In the genomic region with DNA sequence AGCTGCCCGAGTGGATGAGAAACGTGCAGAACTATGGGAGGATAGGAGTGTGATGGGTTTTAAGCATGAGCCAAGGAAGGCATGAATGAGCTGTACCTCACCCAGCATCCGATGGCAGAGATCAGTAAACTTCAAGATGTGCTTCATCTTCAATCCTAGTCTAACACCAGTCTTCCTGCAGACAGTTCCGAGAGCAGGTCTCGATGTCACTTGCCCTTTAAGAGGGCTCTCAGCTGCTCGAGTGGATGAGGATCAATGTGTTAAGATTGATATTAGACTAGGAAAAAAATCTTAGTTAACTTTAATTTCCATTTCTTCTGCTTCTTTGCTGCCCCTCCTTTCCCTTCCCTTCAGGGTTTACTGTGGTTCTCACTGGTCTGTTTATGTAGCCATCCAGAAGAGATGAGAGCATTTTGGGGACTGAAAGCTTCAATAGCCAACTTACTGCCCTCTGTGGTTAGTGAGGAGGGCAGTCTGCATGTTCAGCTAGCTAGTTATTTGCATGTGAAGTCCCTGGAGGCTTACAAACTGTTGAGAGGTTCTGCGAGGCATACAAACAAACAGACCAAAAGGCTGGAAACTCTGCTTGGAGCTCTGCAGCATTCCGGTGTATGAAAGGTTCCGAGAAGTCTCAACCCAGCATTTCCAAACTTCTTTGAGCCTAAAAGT, we compare ENCODE assay signal across 13 cellular contexts. TPM values are rescaled to one million over a fixed set of nuclear protein-coding genes. Genes with fewer than 3 reads are reported as not detected.
DNase-seq lines count a peak whose midpoint lies in the region; ATAC-seq, FAIRE-seq and TF ChIP-seq lines count a peak whose summit lies in the region.
"Had no signal": no experiment of that assay in that cellular context is flagged by ENCODE, and none has a peak within 500 bp of the region (broad histone marks: within the 10 kb centered on the region; RNA-seq: fewer than 3 reads in every experiment).

No MANE protein-coding gene starts in this region.

- TF ChIP-seq RAD21 in HepG2 (CRISPR knock-in tag; IDR thresholded peaks at IDR 0.05), result no peak

- H3K36me3 ChIP-seq in OCI-LY7 (ENCODE audit: insufficient read depth, low read length), result peaks cover 78% of the 10 kb centered on the region
- peaks cover 2% of the 10 kb centered on the region for H3K36me3 ChIP-seq in mesendoderm (ENCODE audit: control insufficient read depth, insufficient read depth, low read length)
- peaks cover 17 to 53% of the 10 kb centered on the region in 2 experiments for H3K36me3 ChIP-seq in HepG2 (replicated peaks in 1 of 2; ENCODE audit: control insufficient read depth in 1 of 2, insufficient read depth in 2 of 2, low read length in 2 of 2)

- no peaks in the 10 kb centered on the region for H3K9me2 ChIP-seq in OCI-LY7 (ENCODE audit: insufficient read depth, low read length)

- H3K23ac ChIP-seq in mesendoderm (ENCODE audit: low read length), result no peak overlapping the region

- H3K18ac ChIP-seq in mesendoderm (ENCODE audit: low read length), result no peak overlapping the region

- H3K27ac ChIP-seq in OCI-LY7 (ENCODE audit: low read depth, low read length, poor library complexity, severe bottlenecking) (peak overlapping the region; percentile 53), mesendoderm (ENCODE audit: low read depth, low read length) (no peak overlapping the region), HepG2 (ENCODE audit: extremely low read length, insufficient read depth, low read length) (no peak overlapping the region)
- H3K27ac ChIP-seq: right lobe of liver had no signal

- TF ChIP-seq CTCF in GM10248 (IDR thresholded peaks at IDR 0.05; ENCODE audit: control extremely low read depth, extremely low read depth, low read depth, missing control alignments) (peak; percentile 1), OCI-LY7 (conservative IDR thresholded peaks at IDR 0.05; ENCODE audit: low read length) (peak; percentile 37; the same call in 1 of the 2 replicates), HepG2 (CRISPR knock-in tag; IDR thresholded peaks at IDR 0.05) (no peak)

- BruUV-seq in OCI-LY7 (replicated peaks; lab: Mats Ljungman, UMichigan), result no TSS peak
- BruUV-seq in HepG2 (replicated peaks; lab: Mats Ljungman, UMichigan), result no TSS peak

- peak overlapping the region; percentile 42 for H3K4me3 ChIP-seq in OCI-LY7 (ENCODE audit: low read depth, low read length, poor library complexity, severe bottlenecking)
- no peak overlapping the region for H3K4me3 ChIP-seq in mesendoderm (ENCODE audit: low read length)
- H3K4me3 ChIP-seq in HepG2 (replicated peaks in 1 of 3; ENCODE audit: insufficient read depth in 1 of 3, low read depth in 2 of 3, low read length in 3 of 3), result no peak overlapping the region
- H3K4me3 ChIP-seq: right lobe of liver had no signal

- FAIRE-seq in HepG2 (lab: Jason Lieb, UNC), result no peak

- TF ChIP-seq EP300 in HepG2 (IDR thresholded peaks at IDR 0.05; ENCODE audit: low read depth in 2 of 2, low read length in 2 of 2), result no peak
- no peak for TF ChIP-seq EP300 in HepG2 (CRISPR knock-in tag; IDR thresholded peaks at IDR 0.05; ENCODE audit: borderline replicate concordance)

- H2AFZ ChIP-seq in OCI-LY7 (ENCODE audit: low read length) (no peak overlapping the region), HepG2 (ENCODE audit: low read length) (no peak overlapping the region)

- intact Hi-C loops in OCI-LY7 (cut with micrococcal nuclease; ENCODE audit: unreplicated experiment), result no loop called here
- intact Hi-C loops in HepG2 (cut with micrococcal nuclease; ENCODE audit: unreplicated experiment), result no loop called here

- H2BK15ac ChIP-seq in mesendoderm (replicated peaks; ENCODE audit: low read depth), result no peak overlapping the region

- no peak overlapping the region for H2BK5ac ChIP-seq in mesendoderm (ENCODE audit: low read length)

- CTCF ChIA-PET in GM10248 (lab: Yijun Ruan, JAX), result interaction anchor here (0.8 to 5.4 kb wide), 13 partner anchors 9 to 157 kb away, joined by 3 to 63 read pairs (median 4); no protein-coding TSS in a partner anchor
- CTCF ChIA-PET in OCI-LY7 (lab: Charles Lee; ENCODE audit: unreplicated experiment), result interaction anchor here (0.6 to 1.3 kb wide), 4 partner anchors 9 to 477 kb away, joined by 3 to 7 read pairs (median 5); partner anchors contain the start of gene TAF1C
- CTCF ChIA-PET in HepG2 (lab: Yijun Ruan, JAX; ENCODE audit: low intra/inter-chr PET ratio, low total read pairs), result no interaction called here

- no CpG with 5 or more reads among the region's 9 CpGs for WGBS in mesendoderm (ENCODE audit: extremely low coverage, insufficient coverage, low lambda C conversion rate)
- 93% methylated on average over 9 of the region's 9 CpGs for WGBS in HepG2 (ENCODE audit: low lambda C conversion rate)

- H3K56ac ChIP-seq in mesendoderm (ENCODE audit: low read length), result no peak overlapping the region

- peak overlapping the region; percentile 64 for H3K4me2 ChIP-seq in OCI-LY7 (ENCODE audit: low read length)
- H3K4me2 ChIP-seq in mesendoderm (ENCODE audit: low read length), result no peak overlapping the region
- H3K4me2 ChIP-seq in HepG2 (ENCODE audit: low read depth, low read length), result no peak overlapping the region

- no peaks in the 10 kb centered on the region for H3K79me2 ChIP-seq in OCI-LY7 (ENCODE audit: insufficient read depth, low read depth, low read length)
- no peaks in the 10 kb centered on the region for H3K79me2 ChIP-seq in mesendoderm (ENCODE audit: control insufficient read depth, insufficient read depth, low read length)
- H3K79me2 ChIP-seq in HepG2 (ENCODE audit: insufficient read depth, low read length), result no peaks in the 10 kb centered on the region

- no peaks in the 10 kb centered on the region for H4K20me1 ChIP-seq in OCI-LY7 (ENCODE audit: insufficient read depth, low read length)
- H4K20me1 ChIP-seq in HepG2 (ENCODE audit: insufficient read depth, low read length), result no peaks in the 10 kb centered on the region

- no peak overlapping the region for H4K8ac ChIP-seq in mesendoderm (ENCODE audit: low read depth, low read length)

- H3K9ac ChIP-seq in mesendoderm (ENCODE audit: low read length) (no peak overlapping the region), HepG2 (ENCODE audit: insufficient read depth, low read depth, low read length) (no peak overlapping the region)

- DNase-seq in GM10248 (ENCODE audit: extremely low spot score) (peak; percentile 63), OCI-LY7 (ENCODE audit: low spot score) (peak; percentile 76), mesendoderm (no peak), DMS53 treated with DMSO at 0.1 percent for 48 hours (lab: John Stamatoyannopoulos, UW; ENCODE audit: unreplicated experiment) (no peak), HepG2 (ENCODE audit: low spot score) (no peak), NCI-H1417 treated with DMSO at 0.1 percent for 48 hours (lab: John Stamatoyannopoulos, UW) (no peak)
- DNase-seq: activated CD4-positive, alpha-beta T cell treated with anti-CD3 and anti-CD28 coated beads for 1 hour; activated naive CD4-positive, alpha-beta T cell; right lobe of liver; stimulated activated naive CD4-positive, alpha-beta T cell had no signal

- in situ Hi-C loops in HepG2 (cut with HindIII; ENCODE audit: extremely low pct_ligation_motif_present, low pct_unique_long_range_greater_than_20kb), result no loop called here

- no peak overlapping the region for H2AK5ac ChIP-seq in mesendoderm (ENCODE audit: low read length)

- ATAC-seq in GM19395 (IDR thresholded peaks at IDR 0.05; ENCODE audit: unreplicated experiment) (peak; percentile 80), HG02943 (IDR thresholded peaks at IDR 0.05; ENCODE audit: low read depth, unreplicated experiment) (peak; percentile 85), HepG2 (no peak)
- ATAC-seq: right lobe of liver, Right ventricle myocardium inferior had no signal

- H3K4me1 ChIP-seq in OCI-LY7 (ENCODE audit: insufficient read depth, low read length, poor library complexity, severe bottlenecking) (peaks cover 26% of the 10 kb centered on the region), mesendoderm (ENCODE audit: control insufficient read depth, low read depth, low read length) (no peaks in the 10 kb centered on the region), HepG2 (ENCODE audit: insufficient read depth, low read length) (no peaks in the 10 kb centered on the region)

- H3K27me3 ChIP-seq in mesendoderm (ENCODE audit: insufficient read depth, low read length, poor library complexity) (no peaks in the 10 kb centered on the region), HepG2 (ENCODE audit: control insufficient read depth in 1 of 2, insufficient read depth in 2 of 2, low read length in 2 of 2) (no peaks in the 10 kb centered on the region)
- H3K27me3 ChIP-seq: right lobe of liver had no signal

- no peak overlapping the region for H4K5ac ChIP-seq in mesendoderm (ENCODE audit: low read length)

- no peak overlapping the region for H3K4ac ChIP-seq in mesendoderm (ENCODE audit: low read depth, low read length)

- POLR2A ChIA-PET in GM10248 (lab: Yijun Ruan, JAX), result interaction anchor here (0.7 kb wide), 1 partner anchor 15 kb away, joined by 3 read pairs; the partner anchor contains the start of gene KLHL36
- POLR2A ChIA-PET in OCI-LY7 (lab: Charles Lee), result interaction anchor here (0.5 to 3.3 kb wide), 7 partner anchors 8 to 67 kb away, joined by 3 to 12 read pairs (median 5); no protein-coding TSS in a partner anchor
- POLR2A ChIA-PET in HepG2 (lab: Yijun Ruan, JAX), result no interaction called here

- no peak for TF ChIP-seq POLR2A in HepG2 (IDR thresholded peaks at IDR 0.05; ENCODE audit: insufficient read depth in 1 of 2, low read depth in 2 of 2, low read length in 2 of 2)

- H3K9me3 ChIP-seq in OCI-LY7 (ENCODE audit: low read length), result no peaks in the 10 kb centered on the region
- H3K9me3 ChIP-seq in HepG2 (ENCODE audit: low read length), result no peaks in the 10 kb centered on the region
- H3K9me3 ChIP-seq: right lobe of liver had no signal

- no peak overlapping the region for H2BK120ac ChIP-seq in mesendoderm (ENCODE audit: low read depth, low read length)

- no peaks in the 10 kb centered on the region for H3K79me1 ChIP-seq in mesendoderm (ENCODE audit: low read length)

RNA-seq across cellular contexts. Expression of gene KLHL36, which starts 15.3 kb away (rescaled TPM):
- 50.1 and 58.9 TPM in 2 replicates for total RNA-seq in OCI-LY7 (2014; rRNA removed; shearing (Covaris generic))
- total RNA-seq in OCI-LY7 (2022) (66.1 and 69.0 TPM in 2 replicates), HepG2 (2016; rRNA removed; fragmentation: Illumina TruSeq; extraction: Trizol) (23.6 and 24.3 TPM in 2 replicates)
- 6.7 TPM for polyA plus RNA-seq in mesendoderm (2013, experiment 1 of 2)
- 7.3 TPM for polyA plus RNA-seq in mesendoderm (2013, experiment 2 of 2)
- 5.2 and 5.7 TPM in 2 replicates for total RNA-seq in HepG2 (2016; cell fraction: cytosol; rRNA removed; fragmentation: Illumina TruSeq; extraction: Trizol; ENCODE audit: low read depth)
- 19.7 and 25.5 TPM in 2 replicates for total RNA-seq in HepG2 (2016; cell fraction: insoluble cytoplasmic fraction; rRNA removed; fragmentation: Illumina TruSeq; extraction: Trizol)
- 13.6 and 13.8 TPM in 2 replicates for total RNA-seq in HepG2 (2016; cell fraction: membrane; rRNA removed; fragmentation: Illumina TruSeq; extraction: Trizol)
- 19.3 and 23.7 TPM in 2 replicates for total RNA-seq in HepG2 (2016; cell fraction: nucleus; rRNA removed; fragmentation: Illumina TruSeq; extraction: Trizol)
- 26.0 and 34.9 TPM in 2 replicates for polyA plus RNA-seq in HepG2 (2011; rRNA removed)
- 19.5 and 24.5 TPM in 2 replicates for polyA plus RNA-seq in HepG2 (2011; cell fraction: cytosol; rRNA removed)
- 101 and 113 TPM in 2 replicates for polyA plus RNA-seq in HepG2 (2011; cell fraction: nucleus; rRNA removed)
- polyA plus RNA-seq in HepG2 (2012), result 13.5 and 16.7 TPM in 2 replicates
- 3.3 and 4.5 TPM in 2 replicates for polyA plus RNA-seq in HepG2 (2016; cell fraction: cytosol; fragmentation: Illumina TruSeq; extraction: Trizol; ENCODE audit: low read depth)
- polyA plus RNA-seq in HepG2 (2016; cell fraction: insoluble cytoplasmic fraction; fragmentation: Illumina TruSeq; extraction: Trizol; ENCODE audit: low read depth), result 12.0 and 13.5 TPM in 2 replicates
- 5.3 and 6.0 TPM in 2 replicates for polyA plus RNA-seq in HepG2 (2016; cell fraction: membrane; fragmentation: Illumina TruSeq; extraction: Trizol; ENCODE audit: low read depth)
- polyA plus RNA-seq in HepG2 (2016; cell fraction: nucleus; fragmentation: Illumina TruSeq; extraction: Trizol; ENCODE audit: insufficient read depth, low read depth), result 30.5 and 31.5 TPM in 2 replicates
- 18.8 and 92.4 TPM in 2 replicates for polyA minus RNA-seq in HepG2 (2011; rRNA and poly(A)+ RNA removed; ENCODE audit: low replicate concordance)
- 32.9 and 39.6 TPM in 2 replicates for polyA minus RNA-seq in HepG2 (2011; cell fraction: cytosol; rRNA and poly(A)+ RNA removed)
- 40.4 and 48.1 TPM in 2 replicates for polyA minus RNA-seq in HepG2 (2011; cell fraction: nucleus; rRNA and poly(A)+ RNA removed)

RNA-seq across cellular contexts. Expression of gene USP10, which starts 36.2 kb away (rescaled TPM):
- total RNA-seq in OCI-LY7 (2014; rRNA removed; shearing (Covaris generic)), result 65.9 and 69.8 TPM in 2 replicates
- total RNA-seq in OCI-LY7 (2022), result 134 and 135 TPM in 2 replicates
- 157 TPM for polyA plus RNA-seq in mesendoderm (2013, experiment 1 of 2)
- polyA plus RNA-seq in mesendoderm (2013, experiment 2 of 2), result 159 TPM
- 79.1 and 97.6 TPM in 2 replicates for total RNA-seq in HepG2 (2016; rRNA removed; fragmentation: Illumina TruSeq; extraction: Trizol)
- 57.5 and 62.5 TPM in 2 replicates for total RNA-seq in HepG2 (2016; cell fraction: cytosol; rRNA removed; fragmentation: Illumina TruSeq; extraction: Trizol; ENCODE audit: low read depth)
- 76.4 and 87.1 TPM in 2 replicates for total RNA-seq in HepG2 (2016; cell fraction: insoluble cytoplasmic fraction; rRNA removed; fragmentation: Illumina TruSeq; extraction: Trizol)
- 73.6 and 81.2 TPM in 2 replicates for total RNA-seq in HepG2 (2016; cell fraction: membrane; rRNA removed; fragmentation: Illumina TruSeq; extraction: Trizol)
- 78.0 and 88.2 TPM in 2 replicates for total RNA-seq in HepG2 (2016; cell fraction: nucleus; rRNA removed; fragmentation: Illumina TruSeq; extraction: Trizol)
- polyA plus RNA-seq in HepG2 (2011; rRNA removed), result 114 and 122 TPM in 2 replicates
- 68.7 and 92.2 TPM in 2 replicates for polyA plus RNA-seq in HepG2 (2011; cell fraction: cytosol; rRNA removed)
- 127 and 143 TPM in 2 replicates for polyA plus RNA-seq in HepG2 (2011; cell fraction: nucleus; rRNA removed)
- 65.1 and 93.3 TPM in 2 replicates for polyA plus RNA-seq in HepG2 (2012)
- 17.7 and 17.8 TPM in 2 replicates for polyA plus RNA-seq in HepG2 (2016; cell fraction: cytosol; fragmentation: Illumina TruSeq; extraction: Trizol; ENCODE audit: low read depth)
- 102 and 128 TPM in 2 replicates for polyA plus RNA-seq in HepG2 (2016; cell fraction: insoluble cytoplasmic fraction; fragmentation: Illumina TruSeq; extraction: Trizol; ENCODE audit: low read depth)
- polyA plus RNA-seq in HepG2 (2016; cell fraction: membrane; fragmentation: Illumina TruSeq; extraction: Trizol; ENCODE audit: low read depth), result 41.4 and 44.1 TPM in 2 replicates
- polyA plus RNA-seq in HepG2 (2016; cell fraction: nucleus; fragmentation: Illumina TruSeq; extraction: Trizol; ENCODE audit: insufficient read depth, low read depth), result 118 and 120 TPM in 2 replicates
- polyA minus RNA-seq in HepG2 (2011; rRNA and poly(A)+ RNA removed; ENCODE audit: low replicate concordance), result 349 and 427 TPM in 2 replicates
- polyA minus RNA-seq in HepG2 (2011; cell fraction: cytosol; rRNA and poly(A)+ RNA removed), result 64.3 and 66.8 TPM in 2 replicates
- polyA minus RNA-seq in HepG2 (2011; cell fraction: nucleus; rRNA and poly(A)+ RNA removed), result 118 TPM in 2 replicates

RNA-seq across cellular contexts. Expression of gene COTL1, which starts 45.7 kb away (rescaled TPM):
- total RNA-seq in OCI-LY7 (2014; rRNA removed; shearing (Covaris generic)), result 119 and 125 TPM in 2 replicates
- total RNA-seq in OCI-LY7 (2022) (214 and 232 TPM in 2 replicates), HepG2 (2016; rRNA removed; fragmentation: Illumina TruSeq; extraction: Trizol) (8.6 and 8.7 TPM in 2 replicates)
- 102 TPM for polyA plus RNA-seq in mesendoderm (2013, experiment 1 of 2)
- 104 TPM for polyA plus RNA-seq in mesendoderm (2013, experiment 2 of 2)
- 5.8 and 8.7 TPM in 2 replicates for total RNA-seq in HepG2 (2016; cell fraction: cytosol; rRNA removed; fragmentation: Illumina TruSeq; extraction: Trizol; ENCODE audit: low read depth)
- total RNA-seq in HepG2 (2016; cell fraction: insoluble cytoplasmic fraction; rRNA removed; fragmentation: Illumina TruSeq; extraction: Trizol), result 7.3 and 9.2 TPM in 2 replicates
- 14.0 and 18.2 TPM in 2 replicates for total RNA-seq in HepG2 (2016; cell fraction: membrane; rRNA removed; fragmentation: Illumina TruSeq; extraction: Trizol)
- 3.7 and 4.3 TPM in 2 replicates for total RNA-seq in HepG2 (2016; cell fraction: nucleus; rRNA removed; fragmentation: Illumina TruSeq; extraction: Trizol)
- polyA plus RNA-seq in HepG2 (2011; rRNA removed), result 9.7 and 16.9 TPM in 2 replicates
- 8.5 and 16.0 TPM in 2 replicates for polyA plus RNA-seq in HepG2 (2011; cell fraction: cytosol; rRNA removed)
- 5.1 and 7.3 TPM in 2 replicates for polyA plus RNA-seq in HepG2 (2011; cell fraction: nucleus; rRNA removed)
- 8.5 and 17.2 TPM in 2 replicates for polyA plus RNA-seq in HepG2 (2012)
- polyA plus RNA-seq in HepG2 (2016; cell fraction: cytosol; fragmentation: Illumina TruSeq; extraction: Trizol; ENCODE audit: low read depth), result 15.3 and 18.5 TPM in 2 replicates
- polyA plus RNA-seq in HepG2 (2016; cell fraction: insoluble cytoplasmic fraction; fragmentation: Illumina TruSeq; extraction: Trizol; ENCODE audit: low read depth), result 17.5 and 21.2 TPM in 2 replicates
- 23.1 and 28.6 TPM in 2 replicates for polyA plus RNA-seq in HepG2 (2016; cell fraction: membrane; fragmentation: Illumina TruSeq; extraction: Trizol; ENCODE audit: low read depth)
- polyA plus RNA-seq in HepG2 (2016; cell fraction: nucleus; fragmentation: Illumina TruSeq; extraction: Trizol; ENCODE audit: insufficient read depth, low read depth), result 10.8 and 11.4 TPM in 2 replicates
- 13.8 and 51.4 TPM in 2 replicates for polyA minus RNA-seq in HepG2 (2011; rRNA and poly(A)+ RNA removed; ENCODE audit: low replicate concordance)
- polyA minus RNA-seq in HepG2 (2011; cell fraction: cytosol; rRNA and poly(A)+ RNA removed), result 3.7 and 9.1 TPM in 2 replicates
- polyA minus RNA-seq in HepG2 (2011; cell fraction: nucleus; rRNA and poly(A)+ RNA removed), result 3.7 and 4.8 TPM in 2 replicates

Comparison
In these comparisons a context has a peak if more than half of its experiments do, and no peak if none do; other contexts are left out.
1. DNase-seq: peak in GM10248 (single experiment) and OCI-LY7 (single experiment); none in mesendoderm (single experiment), DMS53 treated with DMSO at 0.1 percent for 48 hours (single experiment), HepG2 (single experiment) and NCI-H1417 treated with DMSO at 0.1 percent for 48 hours (single experiment).
2. RNA of gene COTL1, which starts 45.7 kb away (total RNA-seq): 119 to 232 TPM in OCI-LY7; 3.7 to 18.2 TPM in HepG2; every median in the first group is over 4 times any median in the second.